1 cellular context compared by ENCODE assay signal in the genomic region with DNA sequence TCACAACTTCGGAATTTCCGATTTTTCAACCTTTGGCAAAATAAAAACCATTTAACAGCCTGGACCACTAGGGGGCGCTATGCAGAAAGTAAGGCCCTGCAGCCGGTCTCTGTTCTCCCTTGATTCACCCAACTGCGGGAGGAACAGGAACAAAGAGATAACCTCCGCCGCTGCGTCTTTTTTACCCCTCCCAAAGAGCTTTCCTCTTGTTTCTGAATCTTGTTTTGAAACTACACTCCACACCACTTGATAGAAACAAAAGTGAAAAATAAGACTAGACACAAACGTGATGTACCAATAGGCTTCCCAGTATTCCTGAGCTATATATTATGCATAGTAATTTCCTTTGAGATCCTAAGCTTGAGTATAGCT.
A peak's percentile ranks its signal among the peaks of the same experiment; 100 is the strongest.
TF ChIP-seq lines count a peak whose summit lies in the region.

No MANE protein-coding gene starts in this region.

TF ChIP-seq in K562, 482 proteins besides CTCF, POLR2A, EP300 and RAD21 (continued from another document):
- TF ChIP-seq, protein P1, sequence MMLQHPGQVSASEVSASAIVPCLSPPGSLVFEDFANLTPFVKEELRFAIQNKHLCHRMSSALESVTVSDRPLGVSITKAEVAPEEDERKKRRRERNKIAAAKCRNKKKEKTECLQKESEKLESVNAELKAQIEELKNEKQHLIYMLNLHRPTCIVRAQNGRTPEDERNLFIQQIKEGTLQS (IDR thresholded peaks at IDR 0.05), result no peak
- TF ChIP-seq, protein P1 (CRISPR knock-in tag; conservative IDR thresholded peaks at IDR 0.05), result no peak
- TF ChIP-seq CGGBP1 (CRISPR knock-in tag; IDR thresholded peaks at IDR 0.05) (no peak), ZNF165 (CRISPR knock-in tag; IDR thresholded peaks at IDR 0.05; ENCODE audit: borderline replicate concordance) (no peak), ZNF778 (CRISPR knock-in tag; IDR thresholded peaks at IDR 0.05) (no peak), DEAF1 (CRISPR knock-in tag; IDR thresholded peaks at IDR 0.05) (peak; percentile 78), KLF6 (CRISPR knock-in tag; IDR thresholded peaks at IDR 0.05; ENCODE audit: borderline replicate concordance) (no peak), NFYB (IDR thresholded peaks at IDR 0.05; ENCODE audit: extremely low read depth, insufficient read length) (no peak), ZNF324 (CRISPR knock-in tag; IDR thresholded peaks at IDR 0.05) (no peak), STAG1 (CRISPR knock-in tag; IDR thresholded peaks at IDR 0.05; ENCODE audit: borderline replicate concordance) (no peak), HMGN3 (IDR thresholded peaks at IDR 0.05; ENCODE audit: borderline replicate concordance, extremely low read depth, insufficient read length, low read depth, low read length) (no peak), ZFPM2 (CRISPR knock-in tag; IDR thresholded peaks at IDR 0.05) (no peak), ZNF146 (CRISPR knock-in tag; IDR thresholded peaks at IDR 0.05; ENCODE audit: unreplicated experiment) (no peak), FOXM1 (IDR thresholded peaks at IDR 0.05; ENCODE audit: low read depth) (0 out of 2 replicates have a peak, but pooled peaks have one; percentile 43), FOXM1 (CRISPR knock-in tag; IDR thresholded peaks at IDR 0.05; ENCODE audit: low read depth) (no peak), XRCC5 (IDR thresholded peaks at IDR 0.05; ENCODE audit: low read depth, low read length) (peak; percentile 74; the same call in 1 of the 2 replicates), JUNB (CRISPR knock-in tag; conservative IDR thresholded peaks at IDR 0.05) (no peak), CREB1 (IDR thresholded peaks at IDR 0.05) (no peak), CREB1 (CRISPR knock-in tag; IDR thresholded peaks at IDR 0.05) (no peak), SRSF9 (IDR thresholded peaks at IDR 0.05; ENCODE audit: borderline replicate concordance, low read depth, low read length) (no peak), CEBPG (CRISPR knock-in tag; IDR thresholded peaks at IDR 0.05) (no peak), CEBPG (tag; conservative IDR thresholded peaks at IDR 0.05 in 1 of 2, IDR thresholded peaks at IDR 0.05 in 1 of 2) (peak in 1 of 2 experiments; percentile 58; a peak in 1 of 4 replicates), EHMT2 (IDR thresholded peaks at IDR 0.05) (peak; percentile 64; the same call in 1 of the 2 replicates), KLF13 (tag; IDR thresholded peaks at IDR 0.05; ENCODE audit: borderline replicate concordance, low read depth) (no peak), TGIF2 (CRISPR knock-in tag; IDR thresholded peaks at IDR 0.05) (no peak), ZNF197 (CRISPR knock-in tag; IDR thresholded peaks at IDR 0.05; ENCODE audit: low read depth) (no peak), KAT8 (IDR thresholded peaks at IDR 0.05; ENCODE audit: low read depth) (no peak), TCF15 (CRISPR knock-in tag; IDR thresholded peaks at IDR 0.05) (no peak), NCOR1 (IDR thresholded peaks at IDR 0.05) (no peak; the same call in 1 of the 2 replicates), MCM5 (IDR thresholded peaks at IDR 0.05; ENCODE audit: low read depth) (no peak), POU5F1 (IDR thresholded peaks at IDR 0.05; ENCODE audit: borderline replicate concordance, low read depth, low read length, partially characterized antibody) (no peak), ZNF398 (CRISPR knock-in tag; IDR thresholded peaks at IDR 0.05) (no peak), GTF3C2 (IDR thresholded peaks at IDR 0.05; ENCODE audit: borderline replicate concordance, extremely low read depth, insufficient read length) (no peak), MTA2 (IDR thresholded peaks at IDR 0.05; ENCODE audit: low read depth) (no peak), BCL6 (CRISPR knock-in tag; IDR thresholded peaks at IDR 0.05) (no peak), XRCC3 (IDR thresholded peaks at IDR 0.05) (no peak), CXXC5 (CRISPR knock-in tag; IDR thresholded peaks at IDR 0.05) (peak; percentile 96), MAFK (IDR thresholded peaks at IDR 0.05; ENCODE audit: low read length) (no peak), NEUROD1 (IDR thresholded peaks at IDR 0.05; ENCODE audit: borderline replicate concordance, low read depth, low read length, partially characterized antibody) (no peak), ZNF384 (IDR thresholded peaks at IDR 0.05; ENCODE audit: low read depth, low read length) (no peak), E2F3 (CRISPR knock-in tag; IDR thresholded peaks at IDR 0.05) (no peak), SLC30A9 (CRISPR knock-in tag; IDR thresholded peaks at IDR 0.05) (no peak)
- TF ChIP-seq, protein P2, sequence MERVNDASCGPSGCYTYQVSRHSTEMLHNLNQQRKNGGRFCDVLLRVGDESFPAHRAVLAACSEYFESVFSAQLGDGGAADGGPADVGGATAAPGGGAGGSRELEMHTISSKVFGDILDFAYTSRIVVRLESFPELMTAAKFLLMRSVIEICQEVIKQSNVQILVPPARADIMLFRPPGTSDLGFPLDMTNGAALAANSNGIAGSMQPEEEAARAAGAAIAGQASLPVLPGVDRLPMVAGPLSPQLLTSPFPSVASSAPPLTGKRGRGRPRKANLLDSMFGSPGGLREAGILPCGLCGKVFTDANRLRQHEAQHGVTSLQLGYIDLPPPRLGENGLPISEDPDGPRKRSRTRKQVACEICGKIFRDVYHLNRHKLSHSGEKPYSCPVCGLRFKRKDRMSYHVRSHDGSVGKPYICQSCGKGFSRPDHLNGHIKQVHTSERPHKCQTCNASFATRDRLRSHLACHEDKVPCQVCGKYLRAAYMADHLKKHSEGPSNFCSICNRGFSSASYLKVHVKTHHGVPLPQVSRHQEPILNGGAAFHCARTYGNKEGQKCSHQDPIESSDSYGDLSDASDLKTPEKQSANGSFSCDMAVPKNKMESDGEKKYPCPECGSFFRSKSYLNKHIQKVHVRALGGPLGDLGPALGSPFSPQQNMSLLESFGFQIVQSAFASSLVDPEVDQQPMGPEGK (CRISPR knock-in tag; IDR thresholded peaks at IDR 0.05; ENCODE audit: borderline replicate concordance), result no peak
